ENCODE assay signal across 15 cellular contexts in the genomic region with DNA sequence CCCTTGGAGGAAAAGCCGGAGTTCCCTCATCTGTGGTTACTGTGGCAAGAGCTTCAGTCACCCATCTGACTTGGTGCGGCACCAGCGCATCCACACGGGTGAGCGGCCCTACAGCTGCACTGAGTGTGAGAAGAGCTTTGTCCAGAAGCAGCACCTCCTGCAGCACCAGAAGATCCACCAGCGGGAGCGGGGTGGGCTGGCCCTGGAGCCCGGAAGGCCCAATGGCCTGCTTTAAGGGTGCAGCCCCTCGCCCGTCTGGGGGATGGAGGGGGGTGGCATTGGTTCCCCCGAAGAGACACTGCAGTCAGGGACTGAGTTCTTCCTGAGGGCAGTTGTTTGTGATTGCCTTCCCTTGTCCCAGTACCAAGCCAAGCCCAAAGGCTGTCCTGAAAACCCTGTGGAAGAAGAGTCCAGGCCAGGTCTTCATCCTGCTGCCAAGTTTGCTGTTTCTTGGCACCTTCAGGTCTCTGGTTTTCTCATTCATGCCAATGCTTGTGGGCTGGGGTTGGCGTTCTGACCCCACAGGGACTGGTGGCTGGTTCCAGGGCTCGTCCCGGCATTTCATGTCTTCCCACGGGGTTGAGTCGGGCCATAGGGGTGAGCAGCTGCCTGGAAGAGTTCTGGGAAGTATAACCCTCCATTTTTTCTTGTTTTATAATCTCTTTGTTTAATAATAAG. TPM values are rescaled to one million over a fixed set of nuclear protein-coding genes. Genes with fewer than 3 reads are reported as not detected.
DNase-seq lines count a peak whose midpoint lies in the region; ATAC-seq and TF ChIP-seq lines count a peak whose summit lies in the region.
"Had no signal": no experiment of that assay in that cellular context is flagged by ENCODE, and none has a peak within 500 bp of the region (broad histone marks: within the 10 kb centered on the region; RNA-seq: fewer than 3 reads in every experiment).

No MANE protein-coding gene starts in this region.

- H3K9me3 ChIP-seq in gastrocnemius medialis = no peaks in the 10 kb centered on the region
- H3K9me3 ChIP-seq: BLaER1 treated with 17β-estradiol and CSF1 and Interleukin-3, amounts not matched to agents 10 nM and 100 nM had no signal

- peaks cover 0 to 56% of the 10 kb centered on the region in 2 donors for H3K36me3 ChIP-seq in gastrocnemius medialis

- ATAC-seq in gastrocnemius medialis = peak; percentile 34 to 66
- ATAC-seq: CD8-positive, alpha-beta T cell had no signal

- DNase-seq in Ammon's horn (ENCODE audit: low spot score) (peak; percentile 29), globus pallidus (ENCODE audit: low spot score) (peak; percentile 16), myocyte (ENCODE audit: low read depth) (peak; percentile 78), gastrocnemius medialis (peak; percentile 35 to 44), MV-4-11 (lab: John Stamatoyannopoulos, UW) (no peak), NCI-H1436 treated with DMSO at 0.1 percent for 48 hours (lab: John Stamatoyannopoulos, UW) (no peak)
- no peak for DNase-seq in stimulated activated naive CD4-positive, alpha-beta T cell treated with Interleukin-2 at 50 U/mL for 16 hours (lab: John Stamatoyannopoulos, UW)
- DNase-seq in activated CD4-positive, CD25-positive, alpha-beta regulatory T cell (lab: John Stamatoyannopoulos, UW) = no peak
- DNase-seq: 8988T; Calu3; CD8-positive, alpha-beta T cell; DMS79 treated with DMSO at 0.1 percent for 48 hours; GF-D8; H9 had no signal

- H3K27ac ChIP-seq in gastrocnemius medialis = peak overlapping the region in 3 of 4 donors; percentile 1 to 82 (median 54)
- H3K27ac ChIP-seq: BLaER1 treated with 17β-estradiol and CSF1 and Interleukin-3, amounts not matched to agents 10 nM and 100 nM had no signal

- no peak for TF ChIP-seq POLR2A in gastrocnemius medialis (IDR thresholded peaks at IDR 0.05)

- in situ Hi-C loops in gastrocnemius medialis (cut with MboI; ENCODE audit: low sequenced_read_pairs in 4 of 4) = loop anchor here in 1 of 4 donors (25.0 kb wide), 1 partner anchor 233 kb away; the partner anchor contains the start of gene ZNF746

- H3K27me3 ChIP-seq in gastrocnemius medialis = no peaks in the 10 kb centered on the region
- H3K27me3 ChIP-seq: BLaER1 treated with 17β-estradiol and CSF1 and Interleukin-3, amounts not matched to agents 10 nM and 100 nM had no signal

- H3K4me1 ChIP-seq in gastrocnemius medialis = peaks cover 4 to 36% of the 10 kb centered on the region in 2 donors
- H3K4me1 ChIP-seq: BLaER1 treated with 17β-estradiol and CSF1 and Interleukin-3, amounts not matched to agents 10 nM and 100 nM had no signal

- intact Hi-C loops in gastrocnemius medialis (cut with DNase I; ENCODE audit: low total_unique reads) = no loop called here

- no peak for TF ChIP-seq CTCF in gastrocnemius medialis (IDR thresholded peaks at IDR 0.05 in 4 of 5, conservative IDR thresholded peaks at IDR 0.05 in 1 of 5)

- H3K4me3 ChIP-seq in gastrocnemius medialis = no peak overlapping the region
- H3K4me3 ChIP-seq: BLaER1 treated with 17β-estradiol and CSF1 and Interleukin-3, amounts not matched to agents 10 nM and 100 nM had no signal

RNA-seq across cellular contexts. Expression of gene ZNF783, which starts 7.7 kb away (rescaled TPM):
- 18.1 and 23.6 TPM in 2 replicates for total RNA-seq in myocyte
- polyA plus RNA-seq in myocyte (2012) = 18.1 TPM
- 1 to 10 TPM; 3.4 to 7.1 (median 5.5) TPM for total RNA-seq in gastrocnemius medialis

RNA-seq across cellular contexts. Expression of gene ZNF212, which starts 14.9 kb away (rescaled TPM):
- total RNA-seq in myocyte (5.9 and 8.0 TPM in 2 replicates), gastrocnemius medialis (1 to 10 TPM; 3.7 to 7.5 (median 4.7) TPM)
- 8.7 TPM for polyA plus RNA-seq in myocyte (2012)

RNA-seq across cellular contexts. Expression of gene ZNF282, which starts 59.0 kb away (rescaled TPM):
- total RNA-seq in myocyte (25.3 and 27.5 TPM in 2 replicates), gastrocnemius medialis (10 to 100 TPM; 16.8 to 24.1 (median 23.0) TPM)
- polyA plus RNA-seq in myocyte (2012) = 24.5 TPM

Comparison
In these comparisons a context has a peak if more than half of its experiments do, and no peak if none do; other contexts are left out.
1. DNase-seq: peak in Ammon's horn (single experiment), globus pallidus (single experiment), myocyte (single experiment) and gastrocnemius medialis (2 of 2); none in MV-4-11 (single experiment), stimulated activated naive CD4-positive, alpha-beta T cell treated with Interleukin-2 at 50 U/mL for 16 hours (single experiment), activated CD4-positive, CD25-positive, alpha-beta regulatory T cell (0 of 4) and NCI-H1436 treated with DMSO at 0.1 percent for 48 hours (single experiment).